In genomic region chr10:4730998-4731397, GRCh38 we compare ENCODE assay signal across 27 cellular contexts.
"Had no signal": no experiment of that assay in that cellular context is flagged by ENCODE, and none has a peak within 500 bp of the region (broad histone marks: within the 10 kb centered on the region; RNA-seq: fewer than 3 reads in every experiment).

No MANE protein-coding gene starts in this region.

- H3K9me3 Mint-ChIP-seq: dendritic cell treated with granulocyte-macrophage colony-stimulating factor and Interleukin-4, amounts not matched to agents 40 ng/mL and 50 ng/mL, for 4 days; effector memory CD8-positive, alpha-beta T cell; endodermal cell; mesothelial cell of epicardium; naive B cell had no signal

- H3K36me3 ChIP-seq: colonic mucosa, esophagus squamous epithelium, gastrocnemius medialis, heart right ventricle, left lung, lower lobe of right lung had no signal

- H3K4me1 ChIP-seq: colonic mucosa, left lung, lower lobe of right lung had no signal

- H3K4me1 Mint-ChIP-seq: endodermal cell, naive B cell had no signal

- H3K27ac Mint-ChIP-seq: dendritic cell treated with granulocyte-macrophage colony-stimulating factor and Interleukin-4, amounts not matched to agents 40 ng/mL and 50 ng/mL, for 4 days; effector memory CD8-positive, alpha-beta T cell; endodermal cell; mesothelial cell of epicardium; naive B cell had no signal

- H3K27ac ChIP-seq: colonic mucosa, gastrocnemius medialis, heart right ventricle, left lung, lower lobe of right lung had no signal

- H3K27me3 Mint-ChIP-seq: dendritic cell treated with granulocyte-macrophage colony-stimulating factor and Interleukin-4, amounts not matched to agents 40 ng/mL and 50 ng/mL, for 4 days had no signal

- H3K36me3 Mint-ChIP-seq: mesothelial cell of epicardium, naive B cell had no signal

- DNase-seq: colonic mucosa; cortex of kidney; effector CD8-positive, alpha-beta T cell; effector memory CD8-positive, alpha-beta T cell; endodermal cell; erythroblast; esophagus squamous epithelium; foreskin fibroblast; foreskin melanocyte; gastrocnemius medialis; glutamatergic neuron; head of caudate nucleus; heart right ventricle; hippocampal formation; left cardiac atrium; left lung; left ventricle myocardium superior; lower lobe of right lung; mesenchymal stem cell; mucosa of descending colon; naive B cell had no signal

- FAIRE-seq: endometrium, islet of Langerhans, keratinocyte had no signal

- H3K9me3 ChIP-seq: colonic mucosa, esophagus squamous epithelium, gastrocnemius medialis, heart right ventricle, left lung, lower lobe of right lung, mucosa of descending colon had no signal

- H3K4me3 ChIP-seq: colonic mucosa, esophagus squamous epithelium, gastrocnemius medialis, heart right ventricle, left lung, lower lobe of right lung, mucosa of descending colon had no signal

- ATAC-seq: effector memory CD8-positive, alpha-beta T cell; esophagus mucosa; gastrocnemius medialis; heart right ventricle; left cardiac atrium; left lung; left ventricle myocardium superior; lower lobe of right lung; mucosa of descending colon had no signal

- H3K4me3 Mint-ChIP-seq: dendritic cell treated with granulocyte-macrophage colony-stimulating factor and Interleukin-4, amounts not matched to agents 40 ng/mL and 50 ng/mL, for 4 days; effector memory CD8-positive, alpha-beta T cell; endodermal cell; mesothelial cell of epicardium; naive B cell had no signal
